In genomic region chrX:37959212-37960021, GRCh38 we compare ENCODE assay signal across 1 cellular context.
TF ChIP-seq lines count a peak whose summit lies in the region.

No MANE protein-coding gene starts in this region.

TF ChIP-seq in HepG2, 621 proteins besides CTCF, POLR2A, EP300 and RAD21 (continues in another document):
- TF ChIP-seq YEATS2 (CRISPR knock-in tag; IDR thresholded peaks at IDR 0.05; ENCODE audit: borderline replicate concordance) (no peak), ISL2 (CRISPR knock-in tag; IDR thresholded peaks at IDR 0.05) (peak; percentile 100), NR3C1 (CRISPR knock-in tag; IDR thresholded peaks at IDR 0.05) (no peak), POLR2G (IDR thresholded peaks at IDR 0.05; ENCODE audit: low read depth, low read length) (no peak), RNF219 (CRISPR knock-in tag; IDR thresholded peaks at IDR 0.05) (no peak), NFRKB (IDR thresholded peaks at IDR 0.05) (no peak), PAF1 (CRISPR knock-in tag; IDR thresholded peaks at IDR 0.05) (no peak), SAP130 (CRISPR knock-in tag; IDR thresholded peaks at IDR 0.05; ENCODE audit: low read depth) (peak; percentile 46), IRF9 (CRISPR knock-in tag; IDR thresholded peaks at IDR 0.05; ENCODE audit: borderline replicate concordance) (no peak), HOMEZ (CRISPR knock-in tag; IDR thresholded peaks at IDR 0.05; ENCODE audit: low read depth) (no peak), TBL1XR1 (IDR thresholded peaks at IDR 0.05; ENCODE audit: borderline replicate concordance, low read length, partially characterized antibody) (no peak), ZNF607 (CRISPR knock-in tag; IDR thresholded peaks at IDR 0.05; ENCODE audit: borderline replicate concordance) (no peak), ADNP (CRISPR knock-in tag; IDR thresholded peaks at IDR 0.05) (peak; percentile 92), ZNF251 (CRISPR knock-in tag; IDR thresholded peaks at IDR 0.05) (no peak), ZNF20 (CRISPR knock-in tag; IDR thresholded peaks at IDR 0.05) (no peak), ZFP62 (CRISPR knock-in tag; IDR thresholded peaks at IDR 0.05) (no peak), RBM22 (optimal IDR thresholded peaks at IDR 0.05; ENCODE audit: low read length) (no peak), ETV6 (CRISPR knock-in tag; conservative IDR thresholded peaks at IDR 0.05) (no peak), ZEB1 (IDR thresholded peaks at IDR 0.05; ENCODE audit: insufficient replicate concordance, low read depth) (no peak), KMT2B (CRISPR knock-in tag; IDR thresholded peaks at IDR 0.05) (no peak), SNRNP70 (IDR thresholded peaks at IDR 0.05; ENCODE audit: low read depth, low read length) (no peak), TSC22D2 (CRISPR knock-in tag; IDR thresholded peaks at IDR 0.05; ENCODE audit: borderline replicate concordance) (no peak), MAFG (CRISPR knock-in tag; IDR thresholded peaks at IDR 0.05) (no peak), ZFP82 (CRISPR knock-in tag; IDR thresholded peaks at IDR 0.05; ENCODE audit: borderline replicate concordance) (no peak), ZNF282 (IDR thresholded peaks at IDR 0.05; ENCODE audit: partially characterized antibody) (no peak), PTBP1 (IDR thresholded peaks at IDR 0.05; ENCODE audit: low read depth, low read length, poor library complexity, severe bottlenecking) (no peak), SP140L (CRISPR knock-in tag; IDR thresholded peaks at IDR 0.05; ENCODE audit: borderline replicate concordance) (no peak), ZNF749 (CRISPR knock-in tag; IDR thresholded peaks at IDR 0.05; ENCODE audit: borderline replicate concordance) (no peak), JUN (CRISPR knock-in tag; IDR thresholded peaks at IDR 0.05) (peak; percentile 95; the same call in 1 of the 2 replicates), ZNF382 (CRISPR knock-in tag; IDR thresholded peaks at IDR 0.05; ENCODE audit: borderline replicate concordance) (no peak), FLYWCH1 (CRISPR knock-in tag; IDR thresholded peaks at IDR 0.05) (no peak), YEATS4 (CRISPR knock-in tag; IDR thresholded peaks at IDR 0.05; ENCODE audit: borderline replicate concordance) (no peak), PHF20 (CRISPR knock-in tag; IDR thresholded peaks at IDR 0.05) (no peak), ZNF564 (CRISPR knock-in tag; IDR thresholded peaks at IDR 0.05) (no peak), ESRRA (CRISPR knock-in tag; IDR thresholded peaks at IDR 0.05; ENCODE audit: low read depth) (no peak), ETS1 (CRISPR knock-in tag; IDR thresholded peaks at IDR 0.05) (no peak), ZBTB39 (CRISPR knock-in tag; IDR thresholded peaks at IDR 0.05) (no peak), SNAPC2 (CRISPR knock-in tag; IDR thresholded peaks at IDR 0.05) (0 out of 2 replicates have a peak, but pooled peaks have one; percentile 44), MED8 (CRISPR knock-in tag; IDR thresholded peaks at IDR 0.05; ENCODE audit: insufficient replicate concordance) (no peak), MXD1 (CRISPR knock-in tag; IDR thresholded peaks at IDR 0.05) (no peak)
- TF ChIP-seq, protein P1, sequence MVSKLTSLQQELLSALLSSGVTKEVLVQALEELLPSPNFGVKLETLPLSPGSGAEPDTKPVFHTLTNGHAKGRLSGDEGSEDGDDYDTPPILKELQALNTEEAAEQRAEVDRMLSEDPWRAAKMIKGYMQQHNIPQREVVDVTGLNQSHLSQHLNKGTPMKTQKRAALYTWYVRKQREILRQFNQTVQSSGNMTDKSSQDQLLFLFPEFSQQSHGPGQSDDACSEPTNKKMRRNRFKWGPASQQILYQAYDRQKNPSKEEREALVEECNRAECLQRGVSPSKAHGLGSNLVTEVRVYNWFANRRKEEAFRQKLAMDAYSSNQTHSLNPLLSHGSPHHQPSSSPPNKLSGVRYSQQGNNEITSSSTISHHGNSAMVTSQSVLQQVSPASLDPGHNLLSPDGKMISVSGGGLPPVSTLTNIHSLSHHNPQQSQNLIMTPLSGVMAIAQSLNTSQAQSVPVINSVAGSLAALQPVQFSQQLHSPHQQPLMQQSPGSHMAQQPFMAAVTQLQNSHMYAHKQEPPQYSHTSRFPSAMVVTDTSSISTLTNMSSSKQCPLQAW (CRISPR knock-in tag; IDR thresholded peaks at IDR 0.05): no peak; the same call in 1 of the 2 replicates
- TF ChIP-seq, protein P2, sequence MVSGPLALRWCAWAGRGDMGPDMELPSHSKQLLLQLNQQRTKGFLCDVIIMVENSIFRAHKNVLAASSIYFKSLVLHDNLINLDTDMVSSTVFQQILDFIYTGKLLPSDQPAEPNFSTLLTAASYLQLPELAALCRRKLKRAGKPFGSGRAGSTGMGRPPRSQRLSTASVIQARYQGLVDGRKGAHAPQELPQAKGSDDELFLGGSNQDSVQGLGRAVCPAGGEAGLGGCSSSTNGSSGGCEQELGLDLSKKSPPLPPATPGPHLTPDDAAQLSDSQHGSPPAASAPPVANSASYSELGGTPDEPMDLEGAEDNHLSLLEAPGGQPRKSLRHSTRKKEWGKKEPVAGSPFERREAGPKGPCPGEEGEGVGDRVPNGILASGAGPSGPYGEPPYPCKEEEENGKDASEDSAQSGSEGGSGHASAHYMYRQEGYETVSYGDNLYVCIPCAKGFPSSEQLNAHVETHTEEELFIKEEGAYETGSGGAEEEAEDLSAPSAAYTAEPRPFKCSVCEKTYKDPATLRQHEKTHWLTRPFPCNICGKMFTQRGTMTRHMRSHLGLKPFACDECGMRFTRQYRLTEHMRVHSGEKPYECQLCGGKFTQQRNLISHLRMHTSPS (CRISPR knock-in tag; IDR thresholded peaks at IDR 0.05; ENCODE audit: low read depth): no peak
- TF ChIP-seq, protein P3, sequence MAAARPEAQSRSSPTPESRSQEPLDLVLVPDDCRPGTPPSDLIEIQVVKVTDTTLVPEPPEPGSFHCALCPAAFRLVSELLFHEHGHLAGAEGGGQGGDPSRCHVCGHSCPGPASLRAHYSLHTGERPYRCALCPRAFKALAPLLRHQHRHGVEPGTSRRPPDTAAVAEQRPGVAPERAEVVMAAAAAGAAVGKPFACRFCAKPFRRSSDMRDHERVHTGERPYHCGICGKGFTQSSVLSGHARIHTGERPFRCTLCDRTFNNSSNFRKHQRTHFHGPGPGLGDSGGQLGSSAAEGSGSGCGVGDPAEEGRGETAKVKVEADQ (CRISPR knock-in tag; IDR thresholded peaks at IDR 0.05; ENCODE audit: borderline replicate concordance): no peak
- TF ChIP-seq, protein P4, sequence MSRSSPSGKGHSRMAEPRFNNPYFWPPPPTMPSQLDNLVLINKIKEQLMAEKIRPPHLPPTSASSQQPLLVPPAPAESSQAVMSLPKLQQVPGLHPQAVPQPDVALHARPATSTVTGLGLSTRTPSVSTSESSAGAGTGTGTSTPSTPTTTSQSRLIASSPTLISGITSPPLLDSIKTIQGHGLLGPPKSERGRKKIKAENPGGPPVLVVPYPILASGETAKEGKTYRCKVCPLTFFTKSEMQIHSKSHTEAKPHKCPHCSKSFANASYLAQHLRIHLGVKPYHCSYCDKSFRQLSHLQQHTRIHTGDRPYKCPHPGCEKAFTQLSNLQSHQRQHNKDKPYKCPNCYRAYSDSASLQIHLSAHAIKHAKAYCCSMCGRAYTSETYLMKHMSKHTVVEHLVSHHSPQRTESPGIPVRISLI (CRISPR knock-in tag; IDR thresholded peaks at IDR 0.05; ENCODE audit: borderline replicate concordance): no peak
- TF ChIP-seq, protein P5, sequence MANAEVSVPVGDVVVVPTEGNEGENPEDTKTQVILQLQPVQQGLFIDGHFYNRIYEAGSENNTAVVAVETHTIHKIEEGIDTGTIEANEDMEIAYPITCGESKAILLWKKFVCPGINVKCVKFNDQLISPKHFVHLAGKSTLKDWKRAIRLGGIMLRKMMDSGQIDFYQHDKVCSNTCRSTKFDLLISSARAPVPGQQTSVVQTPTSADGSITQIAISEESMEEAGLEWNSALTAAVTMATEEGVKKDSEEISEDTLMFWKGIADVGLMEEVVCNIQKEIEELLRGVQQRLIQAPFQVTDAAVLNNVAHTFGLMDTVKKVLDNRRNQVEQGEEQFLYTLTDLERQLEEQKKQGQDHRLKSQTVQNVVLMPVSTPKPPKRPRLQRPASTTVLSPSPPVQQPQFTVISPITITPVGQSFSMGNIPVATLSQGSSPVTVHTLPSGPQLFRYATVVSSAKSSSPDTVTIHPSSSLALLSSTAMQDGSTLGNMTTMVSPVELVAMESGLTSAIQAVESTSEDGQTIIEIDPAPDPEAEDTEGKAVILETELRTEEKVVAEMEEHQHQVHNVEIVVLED (CRISPR knock-in tag; IDR thresholded peaks at IDR 0.05; ENCODE audit: borderline replicate concordance): no peak
- TF ChIP-seq, protein P6, sequence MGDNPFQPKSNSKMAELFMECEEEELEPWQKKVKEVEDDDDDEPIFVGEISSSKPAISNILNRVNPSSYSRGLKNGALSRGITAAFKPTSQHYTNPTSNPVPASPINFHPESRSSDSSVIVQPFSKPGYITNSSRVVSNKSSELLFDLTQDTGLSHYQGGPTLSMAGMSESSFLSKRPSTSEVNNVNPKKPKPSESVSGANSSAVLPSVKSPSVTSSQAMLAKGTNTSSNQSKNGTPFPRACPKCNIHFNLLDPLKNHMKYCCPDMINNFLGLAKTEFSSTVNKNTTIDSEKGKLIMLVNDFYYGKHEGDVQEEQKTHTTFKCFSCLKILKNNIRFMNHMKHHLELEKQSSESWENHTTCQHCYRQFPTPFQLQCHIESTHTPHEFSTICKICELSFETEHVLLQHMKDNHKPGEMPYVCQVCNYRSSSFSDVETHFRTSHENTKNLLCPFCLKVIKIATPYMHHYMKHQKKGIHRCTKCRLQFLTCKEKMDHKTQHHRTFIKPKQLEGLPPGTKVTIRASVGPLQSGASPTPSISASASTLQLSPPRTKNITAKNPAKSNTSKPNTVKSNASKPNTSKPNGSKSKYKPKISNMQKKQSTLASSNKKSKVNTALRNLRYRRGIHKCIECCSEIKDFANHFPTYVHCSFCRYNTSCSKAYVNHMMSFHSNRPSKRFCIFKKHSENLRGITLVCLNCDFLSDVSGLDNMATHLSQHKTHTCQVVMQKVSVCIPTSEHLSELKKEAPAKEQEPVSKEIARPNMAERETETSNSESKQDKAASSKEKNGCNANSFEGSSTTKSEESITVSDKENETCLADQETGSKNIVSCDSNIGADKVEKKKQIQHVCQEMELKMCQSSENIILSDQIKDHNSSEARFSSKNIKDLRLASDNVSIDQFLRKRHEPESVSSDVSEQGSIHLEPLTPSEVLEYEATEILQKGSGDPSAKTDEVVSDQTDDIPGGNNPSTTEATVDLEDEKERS (CRISPR knock-in tag; IDR thresholded peaks at IDR 0.05): no peak
